ENCODE assay signal across 2 cellular contexts in genomic region chr6:136401749-136402148, GRCh38.
TF ChIP-seq lines count a peak whose summit lies in the region.

No MANE protein-coding gene starts in this region.

TF ChIP-seq in SK-N-SH treated with all-trans-retinoic acid at 6 μM for 48 hours, 23 proteins besides CTCF, POLR2A, EP300 and RAD21 (continued from another document):
- TF ChIP-seq ZNF8 (CRISPR knock-in tag; IDR thresholded peaks at IDR 0.05), result no peak
- TF ChIP-seq SNAI2 (CRISPR knock-in tag; IDR thresholded peaks at IDR 0.05), result no peak
- TF ChIP-seq OSR1 (CRISPR knock-in tag; IDR thresholded peaks at IDR 0.05), result no peak
- TF ChIP-seq CSDC2 (CRISPR knock-in tag; IDR thresholded peaks at IDR 0.05), result no peak
- no peak for TF ChIP-seq TCF4 (CRISPR knock-in tag; IDR thresholded peaks at IDR 0.05; ENCODE audit: borderline replicate concordance)
- no peak for TF ChIP-seq BACH2 (CRISPR knock-in tag; IDR thresholded peaks at IDR 0.05; ENCODE audit: borderline replicate concordance)
- TF ChIP-seq ZC3H10 (CRISPR knock-in tag; IDR thresholded peaks at IDR 0.05), result no peak
- no peak for TF ChIP-seq CSRNP3 (CRISPR knock-in tag; IDR thresholded peaks at IDR 0.05)
- TF ChIP-seq PPARA (CRISPR knock-in tag; IDR thresholded peaks at IDR 0.05; ENCODE audit: borderline replicate concordance), result no peak
- no peak for TF ChIP-seq RARB (CRISPR knock-in tag; IDR thresholded peaks at IDR 0.05)

TF ChIP-seq in WTC11, 78 proteins besides CTCF, POLR2A, EP300 and RAD21 (continued from another document):
- TF ChIP-seq AFF4 (CRISPR knock-in tag; IDR thresholded peaks at IDR 0.05; ENCODE audit: borderline replicate concordance), result no peak
- no peak for TF ChIP-seq ZNF281 (CRISPR knock-in tag; IDR thresholded peaks at IDR 0.05)
- TF ChIP-seq CDX4 (CRISPR knock-in tag; IDR thresholded peaks at IDR 0.05; ENCODE audit: borderline replicate concordance), result no peak
- TF ChIP-seq ZNF396 (CRISPR knock-in tag; IDR thresholded peaks at IDR 0.05; ENCODE audit: borderline replicate concordance), result no peak
- no peak for TF ChIP-seq JUN (CRISPR knock-in tag; IDR thresholded peaks at IDR 0.05)
- no peak for TF ChIP-seq TCF7 (CRISPR knock-in tag; IDR thresholded peaks at IDR 0.05; ENCODE audit: low read depth)
- TF ChIP-seq TP53 (CRISPR knock-in tag; IDR thresholded peaks at IDR 0.05), result no peak
- no peak for TF ChIP-seq RORB (CRISPR knock-in tag; IDR thresholded peaks at IDR 0.05)
